Comparison of ENCODE assay signal across 8 cellular contexts in the genomic region with DNA sequence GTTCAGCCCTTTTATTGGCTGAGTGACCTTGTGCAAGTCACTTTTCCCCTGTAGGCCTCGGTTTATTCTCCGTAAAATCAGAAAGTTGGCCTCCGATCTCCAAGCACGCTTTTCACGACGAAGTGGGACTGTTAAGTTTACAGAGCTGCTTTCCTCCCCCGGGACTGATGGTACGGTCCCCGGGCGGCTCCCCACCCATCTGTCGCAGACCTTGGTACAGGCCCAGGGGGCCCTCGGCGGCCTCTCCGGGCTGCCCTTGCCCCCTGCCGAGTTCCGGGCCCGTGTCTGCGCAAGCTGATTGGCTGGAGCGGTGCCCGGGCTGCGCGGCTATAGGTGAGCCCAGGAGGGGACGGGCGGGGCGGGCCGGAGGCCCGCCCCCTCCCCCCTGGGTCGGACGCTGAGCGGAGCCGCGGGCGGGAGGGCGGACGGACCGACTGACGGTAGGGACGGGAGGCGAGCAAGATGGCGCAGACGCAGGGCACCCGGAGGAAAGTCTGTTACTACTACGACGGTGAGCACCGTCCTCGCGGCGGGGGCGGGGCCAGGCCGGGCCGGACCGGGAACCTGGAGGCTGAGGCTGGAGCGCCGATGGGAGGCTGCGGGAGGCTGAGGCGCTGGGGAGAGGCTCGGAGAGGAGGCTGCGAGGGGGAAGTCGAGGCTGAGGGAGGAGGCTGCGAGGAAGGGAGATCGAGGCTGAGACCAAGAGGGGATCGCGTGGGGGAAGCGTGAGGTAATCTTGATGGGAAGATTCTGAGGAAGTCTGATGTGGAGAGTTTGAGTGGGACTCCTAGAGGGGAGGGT. TPM values are rescaled to one million over a fixed set of nuclear protein-coding genes. Genes with fewer than 3 reads are reported as not detected.
DNase-seq lines count a peak whose midpoint lies in the region; ATAC-seq and TF ChIP-seq lines count a peak whose summit lies in the region.

A gene (plus strand): TSS at position 376 of the 801 bp plus-strand sequence. CDS start 87 bp downstream, at position 463.

- peak within 1 kb of the TSS; percentile 99 for H3K4me3 Mint-ChIP-seq in type B pancreatic cell

- DNase-seq in GM13977 (ENCODE audit: low spot score) (peak; percentile 99), NCI-H146 treated with DMSO at 0.1 percent for 48 hours (lab: John Stamatoyannopoulos, UW; ENCODE audit: unreplicated experiment) (peak; percentile 84), T-helper 1 cell (peak; percentile 93 to 98 (median 95)), adrenal gland (peak; percentile 98 to 99 (median 99)), heart right ventricle (peak; percentile 95 to 98), posterior cingulate gyrus (peak; percentile 78 to 97 (median 82)), type B pancreatic cell (ENCODE audit: extremely low spot score, unreplicated experiment) (peak; percentile 93)

- peaks cover 8% of the 10 kb centered on the region for H3K36me3 Mint-ChIP-seq in type B pancreatic cell

- intact Hi-C loops in adrenal gland (cut with DNase I), result no loop called here
- intact Hi-C loops in heart right ventricle (cut with DNase I), result loop anchor here in 4 of 10 donors (2.0 to 10.0 kb wide), 4 partner anchors 43 to 47 kb away; a partner anchor contains a TSS
- intact Hi-C loops in posterior cingulate gyrus (cut with DNase I), result loop anchor here (5.0 kb wide), 1 partner anchor 70 kb away; a partner anchor contains a TSS

- H3K36me3 ChIP-seq in adrenal gland (replicated peaks in 1 of 2), result no peaks in the 10 kb centered on the region
- no peaks in the 10 kb centered on the region for H3K36me3 ChIP-seq in heart right ventricle

- TF ChIP-seq POLR2A in adrenal gland (IDR thresholded peaks at IDR 0.05), result peak in 1 of 2 donors; percentile 61

- H3K4me1 ChIP-seq in adrenal gland (replicated peaks in 1 of 2) (peaks cover 0 to 18% of the 10 kb centered on the region in 2 donors), heart right ventricle (peaks cover 0 to 48% (median 11%) of the 10 kb centered on the region in 9 donors)

- H3K9me3 Mint-ChIP-seq in type B pancreatic cell, result no peaks in the 10 kb centered on the region

- H3K4me3 ChIP-seq in adrenal gland (peak within 1 kb of the TSS; percentile 62 to 96 (median 92)), heart right ventricle (peak within 1 kb of the TSS; percentile 66 to 96 (median 80))

- H3K4me1 Mint-ChIP-seq in type B pancreatic cell (ENCODE audit: unreplicated experiment), result peaks cover 25% of the 10 kb centered on the region

- no peaks in the 10 kb centered on the region for H3K27me3 ChIP-seq in adrenal gland
- H3K27me3 ChIP-seq in heart right ventricle, result no peaks in the 10 kb centered on the region

- no peak for TF ChIP-seq CTCF in GM13977 (IDR thresholded peaks at IDR 0.05; ENCODE audit: extremely low read depth, insufficient read depth, missing control alignments)
- TF ChIP-seq CTCF in adrenal gland (IDR thresholded peaks at IDR 0.05), result no peak
- TF ChIP-seq CTCF in heart right ventricle (IDR thresholded peaks at IDR 0.05), result no peak
- no peak for TF ChIP-seq CTCF in type B pancreatic cell (conservative IDR thresholded peaks at IDR 0.05)

- H3K27ac ChIP-seq in adrenal gland (peak within 1 kb of the TSS; percentile 23 to 89 (median 81)), heart right ventricle (peak within 1 kb of the TSS; percentile 23 to 91 (median 79))

- H3K27ac Mint-ChIP-seq in type B pancreatic cell, result peak within 1 kb of the TSS; percentile 90

- ATAC-seq in HG02870 (IDR thresholded peaks at IDR 0.05; ENCODE audit: unreplicated experiment), result peak; percentile 91
- ATAC-seq in heart right ventricle, result peak; percentile 97 to 100 (median 99)

- WGBS in adrenal gland, 4 donors, result 0 to 1% (median 1%) methylated on average over 22 to 64 of the region's 64 CpGs
- 1% methylated on average over 47 to 60 of the region's 64 CpGs for WGBS in heart right ventricle, 2 donors

- H3K27me3 Mint-ChIP-seq in type B pancreatic cell, result no peaks in the 10 kb centered on the region

- H3K9me3 ChIP-seq in adrenal gland (replicated peaks in 1 of 3) (no peaks in the 10 kb centered on the region), heart right ventricle (no peaks in the 10 kb centered on the region)

- in situ Hi-C loops in GM13977 (cut with MboI; ENCODE audit: low pct_unique_long_range_greater_than_20kb, low sequenced_read_pairs, unreplicated experiment), result no loop called here

RNA-seq across cellular contexts. Expression of the gene that starts here (rescaled TPM):
- total RNA-seq in adrenal gland (10 to 100 TPM; 52.2 to 93.1 (median 74.7) TPM), heart right ventricle (10 to 100 TPM; 27.5 to 43.5 (median 33.0) TPM), type B pancreatic cell (ENCODE audit: low replicate concordance) (108 and 114 TPM in 2 replicates)
- polyA plus RNA-seq in adrenal gland (10 to 100 TPM; 54.4 to 70.1 (median 59.6) TPM), heart right ventricle (10 to 100 TPM; 29.6 to 33.9 TPM)

Comparison
In these comparisons a context has a peak if more than half of its experiments do, and no peak if none do; other contexts are left out.
1. Peak in every context shown above with its lines: DNase-seq, ATAC-seq, H3K4me3 ChIP-seq and H3K27ac ChIP-seq.